In genomic region chr9:3894764-3895163, GRCh38 we compare ENCODE assay signal across 23 cellular contexts.
DNase-seq lines count a peak whose midpoint lies in the region; ATAC-seq and TF ChIP-seq lines count a peak whose summit lies in the region.
"Had no signal": no experiment of that assay in that cellular context is flagged by ENCODE, and none has a peak within 500 bp of the region (broad histone marks: within the 10 kb centered on the region; RNA-seq: fewer than 3 reads in every experiment).

No MANE protein-coding gene starts in this region.

- H3K79me2 ChIP-seq in GM23248 (ENCODE audit: insufficient read depth) = no peaks in the 10 kb centered on the region

- DNase-seq in AG04449 (ENCODE audit: low read depth, low spot score) (peak; percentile 70), GM23248 (peak; percentile 92), astrocyte of the spinal cord (ENCODE audit: low read depth, low spot score) (peak; percentile 94), kidney glomerular epithelial cell (lab: John Stamatoyannopoulos, UW) (peak; percentile 18), islet precursor cell (no peak), NCI-H524 (lab: John Stamatoyannopoulos, UW) (no peak)
- DNase-seq in effector CD8-positive, alpha-beta T cell (lab: John Stamatoyannopoulos, UW) = no peak
- DNase-seq: activated CD4-positive, CD25-positive, alpha-beta regulatory T cell; activated CD8-positive, alpha-beta T cell treated with anti-CD3 and anti-CD28 coated beads, Interleukin-2, amount 10 ng/mL, durations not matched to agents 7 days and 5 days; activated T-cell treated with anti-CD3 and anti-CD28 coated beads, Interleukin-2, amount 50 U/mL, for 48 hours; DND-41; H9; hippocampal formation; KBM-7; kidney; NCI-H1048; nephron progenitor cell; psoas muscle; spleen; testis had no signal

- H3K4me1 ChIP-seq in GM23248 (ENCODE audit: insufficient read depth) = peaks cover 19% of the 10 kb centered on the region
- H3K4me1 ChIP-seq: psoas muscle, SJSA1, testis had no signal

- H3K27ac ChIP-seq in GM23248 = peak overlapping the region; percentile 55
- H3K27ac ChIP-seq: psoas muscle, SJSA1, spleen, testis had no signal

- no peak for TF ChIP-seq CTCF in AG04449 (IDR thresholded peaks at IDR 0.05; ENCODE audit: insufficient read depth, low read length, missing control alignments)
- TF ChIP-seq CTCF in astrocyte of the spinal cord (IDR thresholded peaks at IDR 0.05; ENCODE audit: low read depth, low read length) = no peak

- H3K9ac ChIP-seq in GM23248 = peak overlapping the region; percentile 8; the same call in 1 of the 2 replicates

- H3K4me3 ChIP-seq in AG04449 (ENCODE audit: low read depth, low read length) (no peak overlapping the region), GM23248 (no peak overlapping the region), astrocyte of the spinal cord (ENCODE audit: low read depth, low read length) (no peak overlapping the region)
- H3K4me3 ChIP-seq: psoas muscle, SJSA1, spleen, testis had no signal

- 0 to 4% methylated on average over 2 of the region's 2 CpGs for WGBS in GM23248 (ENCODE audit: low coverage in 1 of 2, low lambda C conversion rate in 2 of 2, missing lambda C conversion rate in 2 of 2), 2 experiments

- H3K4me2 ChIP-seq in GM23248 (ENCODE audit: unreplicated experiment) = peak overlapping the region; percentile 43

- no peak overlapping the region for H2AFZ ChIP-seq in GM23248

- peaks cover 21% of the 10 kb centered on the region for H3F3A ChIP-seq in GM23248 (ENCODE audit: insufficient read depth)

- CTCF ChIA-PET in AG04449 (lab: Yijun Ruan, JAX) = interaction anchor here (1.7 kb wide), 1 partner anchor 9 kb away, joined by 5 read pairs; no protein-coding TSS in a partner anchor

- H3K27me3 ChIP-seq in GM23248 (replicated peaks; ENCODE audit: insufficient read depth) = no peaks in the 10 kb centered on the region
- H3K27me3 ChIP-seq: SJSA1, spleen, testis had no signal

- POLR2A ChIA-PET in AG04449 (lab: Yijun Ruan, JAX) = interaction anchor here (0.9 kb wide), 1 partner anchor 14 kb away, joined by 3 read pairs; no protein-coding TSS in a partner anchor

- no peaks in the 10 kb centered on the region for H3K9me2 ChIP-seq in GM23248 (ENCODE audit: insufficient read depth)

- H4K20me1 ChIP-seq in GM23248 (ENCODE audit: insufficient read depth) = no peaks in the 10 kb centered on the region

- in situ Hi-C loops in GM23248 (cut with MboI) = no loop called here
- in situ Hi-C loops in astrocyte of the spinal cord (cut with HindIII; ENCODE audit: low sequenced_read_pairs) = no loop called here

- ATAC-seq in GM18867 (IDR thresholded peaks at IDR 0.05; ENCODE audit: unreplicated experiment) = no peak
- ATAC-seq: activated CD8-positive, alpha-beta T cell treated with anti-CD3 and anti-CD28 coated beads, Interleukin-2, amount 10 ng/mL, durations not matched to agents 7 days and 5 days; esophagus mucosa; psoas muscle had no signal

- no peaks in the 10 kb centered on the region for H3K9me3 ChIP-seq in GM23248 (ENCODE audit: low read depth)
- H3K9me3 ChIP-seq: psoas muscle, SJSA1, spleen, testis had no signal

- no peaks in the 10 kb centered on the region; the same call in 1 of the 2 replicates for H3K36me3 ChIP-seq in GM23248 (ENCODE audit: low read depth)
- H3K36me3 ChIP-seq: SJSA1, spleen had no signal

Comparison
In these comparisons a context has a peak if more than half of its experiments do, and no peak if none do; other contexts are left out.
1. DNase-seq: peak in AG04449 (single experiment), GM23248 (single experiment), astrocyte of the spinal cord (single experiment) and kidney glomerular epithelial cell (single experiment); none in effector CD8-positive, alpha-beta T cell (single experiment), islet precursor cell (single experiment) and NCI-H524 (0 of 2).